Comparison of ENCODE assay signal across 25 cellular contexts in genomic region chr4:140106277-140106842, GRCh38. TPM values are rescaled to one million over a fixed set of nuclear protein-coding genes. Genes with fewer than 3 reads are reported as not detected.
DNase-seq lines count a peak whose midpoint lies in the region; ATAC-seq, FAIRE-seq and TF ChIP-seq lines count a peak whose summit lies in the region.
"Had no signal": no experiment of that assay in that cellular context is flagged by ENCODE, and none has a peak within 500 bp of the region (broad histone marks: within the 10 kb centered on the region; RNA-seq: fewer than 3 reads in every experiment).

No MANE protein-coding gene starts in this region.

- no peak overlapping the region for H3K4me2 ChIP-seq in HepG2 (ENCODE audit: low read depth, low read length)

- CTCF ChIA-PET in HepG2 (lab: Yijun Ruan, JAX; ENCODE audit: low intra/inter-chr PET ratio, low total read pairs) = no interaction called here

- in situ Hi-C loops in HepG2 (cut with HindIII; ENCODE audit: extremely low pct_ligation_motif_present, low pct_unique_long_range_greater_than_20kb) = no loop called here

- H3K4me3 ChIP-seq in liver (ENCODE audit: low read depth in 1 of 3, low read length in 3 of 3) (no peak overlapping the region), HepG2 (replicated peaks in 1 of 3; ENCODE audit: insufficient read depth in 1 of 3, low read depth in 2 of 3, low read length in 3 of 3) (no peak overlapping the region), right lobe of liver (no peak overlapping the region), body of pancreas (no peak overlapping the region), upper lobe of left lung (no peak overlapping the region)
- H3K4me3 ChIP-seq: SJCRH30 had no signal

- no peaks in the 10 kb centered on the region for H3K4me1 Mint-ChIP-seq in central memory CD8-positive, alpha-beta T cell

- H3K4me1 ChIP-seq in liver (ENCODE audit: control insufficient read depth in 4 of 4, insufficient read depth in 4 of 4, low read length in 3 of 4) (peaks cover 0 to 22% (median 11%) of the 10 kb centered on the region in 4 donors), HepG2 (ENCODE audit: insufficient read depth, low read length) (peaks cover 6% of the 10 kb centered on the region; the same call in 1 of the 2 replicates), right lobe of liver (peaks cover 0 to 19% (median 6%) of the 10 kb centered on the region in 4 donors), body of pancreas (peaks cover 15% of the 10 kb centered on the region), upper lobe of left lung (peaks cover 0 to 9% (median 2%) of the 10 kb centered on the region in 4 donors)
- H3K4me1 ChIP-seq: SJCRH30 had no signal

- no TSS peak for BruUV-seq in HepG2 (replicated peaks; lab: Mats Ljungman, UMichigan)

- H3K79me2 ChIP-seq in HepG2 (ENCODE audit: insufficient read depth, low read length) = no peaks in the 10 kb centered on the region

- H3K36me3 ChIP-seq in liver (ENCODE audit: control insufficient read depth in 4 of 4, insufficient read depth in 3 of 4, low read depth in 1 of 4, low read length in 3 of 4) = no peaks in the 10 kb centered on the region
- no peaks in the 10 kb centered on the region for H3K36me3 ChIP-seq in HepG2 (replicated peaks in 1 of 2; ENCODE audit: control insufficient read depth in 1 of 2, insufficient read depth in 2 of 2, low read length in 2 of 2)
- no peaks in the 10 kb centered on the region for H3K36me3 ChIP-seq in right lobe of liver
- H3K36me3 ChIP-seq in body of pancreas (replicated peaks in 1 of 2; ENCODE audit: insufficient read depth in 1 of 2, low read depth in 2 of 2) = no peaks in the 10 kb centered on the region
- no peaks in the 10 kb centered on the region for H3K36me3 ChIP-seq in upper lobe of left lung
- H3K36me3 ChIP-seq: SJCRH30 had no signal

- H4K20me1 ChIP-seq in HepG2 (ENCODE audit: insufficient read depth, low read length) = no peaks in the 10 kb centered on the region

- POLR2A ChIA-PET in HepG2 (lab: Yijun Ruan, JAX) = no interaction called here

- H3K9me3 ChIP-seq in liver (ENCODE audit: control insufficient read depth in 4 of 4, low read length in 3 of 4) = no peaks in the 10 kb centered on the region
- no peaks in the 10 kb centered on the region for H3K9me3 ChIP-seq in HepG2 (ENCODE audit: low read length)
- no peaks in the 10 kb centered on the region for H3K9me3 ChIP-seq in right lobe of liver
- H3K9me3 ChIP-seq in body of pancreas = no peaks in the 10 kb centered on the region
- no peaks in the 10 kb centered on the region for H3K9me3 ChIP-seq in upper lobe of left lung
- H3K9me3 ChIP-seq: SJCRH30 had no signal

- H3K27me3 Mint-ChIP-seq in central memory CD8-positive, alpha-beta T cell = peaks cover 21% of the 10 kb centered on the region
- H3K27me3 Mint-ChIP-seq: CD4-positive, CD25-positive, alpha-beta regulatory T cell had no signal

- no peak overlapping the region for H2AFZ ChIP-seq in HepG2 (ENCODE audit: low read length)

- no peak overlapping the region for H3K9ac ChIP-seq in liver (ENCODE audit: low read depth in 1 of 2, low read length in 2 of 2)
- H3K9ac ChIP-seq in HepG2 (ENCODE audit: insufficient read depth, low read depth, low read length) = no peak overlapping the region

- no peak for TF ChIP-seq EP300 in HepG2 (IDR thresholded peaks at IDR 0.05; ENCODE audit: low read depth in 2 of 2, low read length in 2 of 2)
- TF ChIP-seq EP300 in HepG2 (CRISPR knock-in tag; IDR thresholded peaks at IDR 0.05; ENCODE audit: borderline replicate concordance) = no peak
- TF ChIP-seq EP300 in upper lobe of left lung (IDR thresholded peaks at IDR 0.05) = no peak

- peaks cover 2% of the 10 kb centered on the region for H3K36me3 Mint-ChIP-seq in central memory CD8-positive, alpha-beta T cell (ENCODE audit: insufficient read depth)
- H3K36me3 Mint-ChIP-seq: CD4-positive, CD25-positive, alpha-beta regulatory T cell; IgD-negative memory B cell had no signal

- H3K27ac Mint-ChIP-seq in central memory CD8-positive, alpha-beta T cell (ENCODE audit: low read depth) = peak overlapping the region; percentile 9

- no peak overlapping the region for H3K4me3 Mint-ChIP-seq in central memory CD8-positive, alpha-beta T cell
- H3K4me3 Mint-ChIP-seq: CD4-positive, CD25-positive, alpha-beta regulatory T cell; IgD-negative memory B cell had no signal

- TF ChIP-seq CTCF in liver (IDR thresholded peaks at IDR 0.05; ENCODE audit: low read depth, low read length, missing input control) (no peak), HepG2 (CRISPR knock-in tag; IDR thresholded peaks at IDR 0.05) (no peak), right lobe of liver (IDR thresholded peaks at IDR 0.05) (no peak), body of pancreas (IDR thresholded peaks at IDR 0.05) (no peak), upper lobe of left lung (IDR thresholded peaks at IDR 0.05) (no peak)

- TF ChIP-seq POLR2A in HepG2 (IDR thresholded peaks at IDR 0.05; ENCODE audit: insufficient read depth in 1 of 2, low read depth in 2 of 2, low read length in 2 of 2) (no peak), right lobe of liver (IDR thresholded peaks at IDR 0.05) (no peak), body of pancreas (IDR thresholded peaks at IDR 0.05) (no peak), upper lobe of left lung (IDR thresholded peaks at IDR 0.05) (no peak)

- DNase-seq in HepG2 (ENCODE audit: low spot score) (no peak), right lobe of liver (no peak), body of pancreas (no peak), upper lobe of left lung (no peak), NCI-H526 (lab: John Stamatoyannopoulos, UW) (no peak)
- DNase-seq in central memory CD8-positive, alpha-beta T cell (ENCODE audit: low spot score in 2 of 2) = no peak
- DNase-seq: CD4-positive, CD25-positive, alpha-beta regulatory T cell; DMS153; DND-41; H7; NCI-H1105; NCI-H1436 treated with DMSO at 0.1 percent for 48 hours; NCI-H187 treated with DMSO at 0.1 percent for 48 hours; NCI-H2171 treated with DMSO at 0.1 percent for 48 hours; NCI-H345; NCI-H510A treated with DMSO at 0.1 percent for 48 hours; NCI-H774; SJCRH30 had no signal

- ATAC-seq in HepG2 (no peak), right lobe of liver (peak; percentile 67 to 86 (median 85)), body of pancreas (no peak), upper lobe of left lung (ENCODE audit: low FRiP score in 2 of 2) (no peak), HG03439 (IDR thresholded peaks at IDR 0.05; ENCODE audit: unreplicated experiment) (no peak)
- no peak for ATAC-seq in central memory CD8-positive, alpha-beta T cell (replicated peaks; ENCODE audit: extremely low read depth, poor library complexity, severe bottlenecking)
- ATAC-seq: Right ventricle myocardium inferior had no signal

- H3K27me3 ChIP-seq in liver (ENCODE audit: control insufficient read depth in 4 of 4, insufficient read depth in 4 of 4, low read length in 3 of 4) (no peaks in the 10 kb centered on the region), HepG2 (ENCODE audit: control insufficient read depth in 1 of 2, insufficient read depth in 2 of 2, low read length in 2 of 2) (no peaks in the 10 kb centered on the region; a peak in 1 of 5 replicates), right lobe of liver (no peaks in the 10 kb centered on the region), body of pancreas (no peaks in the 10 kb centered on the region), upper lobe of left lung (no peaks in the 10 kb centered on the region)
- H3K27me3 ChIP-seq: SJCRH30 had no signal

- H3K27ac ChIP-seq in liver (ENCODE audit: low read depth in 1 of 2, low read length in 2 of 2) (no peak overlapping the region), HepG2 (ENCODE audit: extremely low read length, insufficient read depth, low read length) (no peak overlapping the region), right lobe of liver (no peak overlapping the region), body of pancreas (no peak overlapping the region), upper lobe of left lung (no peak overlapping the region)
- H3K27ac ChIP-seq: 22Rv1, SJCRH30 had no signal

- FAIRE-seq in HepG2 (lab: Jason Lieb, UNC) = no peak
- FAIRE-seq: GM19239, HTR-8/SVneo had no signal

- intact Hi-C loops in HepG2 (cut with micrococcal nuclease; ENCODE audit: unreplicated experiment) = no loop called here
- intact Hi-C loops in right lobe of liver (cut with DNase I) = no loop called here
- intact Hi-C loops in body of pancreas (cut with DNase I) = no loop called here

- no peaks in the 10 kb centered on the region for H3K9me3 Mint-ChIP-seq in central memory CD8-positive, alpha-beta T cell
- H3K9me3 Mint-ChIP-seq: CD4-positive, CD25-positive, alpha-beta regulatory T cell had no signal

- 35% methylated on average over 1 of the region's 1 CpG for WGBS in liver
- 0% methylated on average over 1 of the region's 1 CpG for WGBS in HepG2 (ENCODE audit: low lambda C conversion rate)
- WGBS in right lobe of liver (ENCODE audit: insufficient coverage, low coverage, low lambda C conversion rate, missing lambda C conversion rate) = 14% methylated on average over 1 of the region's 1 CpG
- 41 to 61% methylated on average over 1 of the region's 1 CpG for WGBS in body of pancreas, 2 donors
- WGBS in upper lobe of left lung, 2 donors = 59 to 82% methylated on average over 1 of the region's 1 CpG

- TF ChIP-seq RAD21 in liver (IDR thresholded peaks at IDR 0.05) (peak in 1 of 2 donors; percentile 19), HepG2 (CRISPR knock-in tag; IDR thresholded peaks at IDR 0.05) (no peak)

RNA-seq across cellular contexts. Expression of gene MAML3, which starts 47.6 kb away (rescaled TPM):
- total RNA-seq in liver (1 to 10 TPM; 3.2 to 4.3 TPM), HepG2 (2016; rRNA removed; fragmentation: Illumina TruSeq; extraction: Trizol) (0.13 TPM in 1 of 2 replicates, not detected in the other), right lobe of liver (1 to 10 TPM; 2.6 to 7.8 (median 5.0) TPM), body of pancreas (10 to 100 TPM; 11.2 to 11.4 TPM), upper lobe of left lung (10 to 100 TPM in 5 of 6 donors, 1 to 10 TPM in 1; 9.6 to 31.4 (median 14.5) TPM)
- polyA plus RNA-seq in liver (1 to 10 TPM; 1.3 to 2.2 TPM), HepG2 (2011; rRNA removed) (0.04 and 0.05 TPM in 2 replicates)
- total RNA-seq in HepG2 (2016; cell fraction: cytosol; rRNA removed; fragmentation: Illumina TruSeq; extraction: Trizol; ENCODE audit: low read depth) = under 0.01 TPM in 1 of 2 replicates, not detected in the other
- total RNA-seq in HepG2 (2016; cell fraction: insoluble cytoplasmic fraction; rRNA removed; fragmentation: Illumina TruSeq; extraction: Trizol) = 0.09 TPM in 1 of 2 replicates, not detected in the other
- not detected in 2 replicates for total RNA-seq in HepG2 (2016; cell fraction: membrane; rRNA removed; fragmentation: Illumina TruSeq; extraction: Trizol)
- not detected in 2 replicates for total RNA-seq in HepG2 (2016; cell fraction: nucleus; rRNA removed; fragmentation: Illumina TruSeq; extraction: Trizol)
- 0.07 and 0.08 TPM in 2 replicates for polyA plus RNA-seq in HepG2 (2011; cell fraction: cytosol; rRNA removed)
- polyA plus RNA-seq in HepG2 (2011; cell fraction: nucleus; rRNA removed) = 0.07 and 0.08 TPM in 2 replicates
- polyA plus RNA-seq in HepG2 (2012) = 0.25 and 0.36 TPM in 2 replicates
- not detected in 2 replicates for polyA plus RNA-seq in HepG2 (2016; cell fraction: cytosol; fragmentation: Illumina TruSeq; extraction: Trizol; ENCODE audit: low read depth)
- 0.04 TPM in 1 of 2 replicates, not detected in the other for polyA plus RNA-seq in HepG2 (2016; cell fraction: insoluble cytoplasmic fraction; fragmentation: Illumina TruSeq; extraction: Trizol; ENCODE audit: low read depth)
- polyA plus RNA-seq in HepG2 (2016; cell fraction: membrane; fragmentation: Illumina TruSeq; extraction: Trizol; ENCODE audit: low read depth) = not detected in 2 replicates
- polyA plus RNA-seq in HepG2 (2016; cell fraction: nucleus; fragmentation: Illumina TruSeq; extraction: Trizol; ENCODE audit: insufficient read depth, low read depth) = not detected in 2 replicates
- 0.04 and 2.7 TPM in 2 replicates for polyA minus RNA-seq in HepG2 (2011; rRNA and poly(A)+ RNA removed; ENCODE audit: low replicate concordance)
- polyA minus RNA-seq in HepG2 (2011; cell fraction: cytosol; rRNA and poly(A)+ RNA removed) = 0.30 TPM in 1 of 2 replicates, not detected in the other
- 0.50 and 0.52 TPM in 2 replicates for polyA minus RNA-seq in HepG2 (2011; cell fraction: nucleus; rRNA and poly(A)+ RNA removed)

Comparison
In these comparisons a context has a peak if more than half of its experiments do, and no peak if none do; other contexts are left out.
1. ATAC-seq: peak in right lobe of liver (4 of 4); none in HepG2 (single experiment), central memory CD8-positive, alpha-beta T cell (single experiment), body of pancreas (single experiment), upper lobe of left lung (0 of 2) and HG03439 (single experiment).